In the genomic region with DNA sequence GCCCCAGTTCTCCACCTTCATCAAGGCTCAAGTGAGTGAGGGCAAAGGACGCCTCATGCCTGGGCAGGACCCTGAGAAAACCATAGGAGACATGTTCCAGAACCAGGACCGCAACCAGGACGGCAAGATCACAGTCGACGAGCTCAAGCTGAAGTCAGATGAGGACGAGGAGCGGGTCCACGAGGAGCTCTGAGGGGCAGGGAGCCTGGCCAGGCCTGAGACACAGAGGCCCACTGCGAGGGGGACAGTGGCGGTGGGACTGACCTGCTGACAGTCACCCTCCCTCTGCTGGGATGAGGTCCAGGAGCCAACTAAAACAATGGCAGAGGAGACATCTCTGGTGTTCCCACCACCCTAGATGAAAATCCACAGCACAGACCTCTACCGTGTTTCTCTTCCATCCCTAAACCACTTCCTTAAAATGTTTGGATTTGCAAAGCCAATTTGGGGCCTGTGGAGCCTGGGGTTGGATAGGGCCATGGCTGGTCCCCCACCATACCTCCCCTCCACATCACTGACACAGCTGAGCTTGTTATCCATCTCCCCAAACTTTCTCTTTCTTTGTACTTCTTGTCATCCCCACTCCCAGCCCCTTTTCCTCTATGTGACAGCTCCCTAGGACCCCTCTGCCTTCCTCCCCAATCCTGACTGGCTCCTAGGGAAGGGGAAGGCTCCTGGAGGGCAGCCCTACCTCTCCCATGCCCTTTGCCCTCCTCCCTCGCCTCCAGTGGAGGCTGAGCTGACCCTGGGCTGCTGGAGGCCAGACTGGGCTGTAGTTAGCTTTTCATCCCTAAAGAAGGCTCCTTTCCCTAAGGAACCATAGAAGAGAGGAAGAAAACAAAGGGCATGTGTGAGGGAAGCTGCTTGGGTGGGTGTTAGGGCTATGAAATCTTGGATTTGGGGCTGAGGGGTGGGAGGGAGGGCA, we compare ENCODE assay signal across 1 cellular context.
TF ChIP-seq lines count a peak whose summit lies in the region.

No MANE protein-coding gene starts in this region.

TF ChIP-seq in endothelial cell of umbilical vein, 7 proteins besides CTCF, POLR2A, EP300 and RAD21:
- TF ChIP-seq, protein P1, sequence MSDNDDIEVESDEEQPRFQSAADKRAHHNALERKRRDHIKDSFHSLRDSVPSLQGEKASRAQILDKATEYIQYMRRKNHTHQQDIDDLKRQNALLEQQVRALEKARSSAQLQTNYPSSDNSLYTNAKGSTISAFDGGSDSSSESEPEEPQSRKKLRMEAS (IDR thresholded peaks at IDR 0.05; ENCODE audit: insufficient read depth, insufficient read length), result no peak
- TF ChIP-seq FOS (IDR thresholded peaks at IDR 0.05; ENCODE audit: borderline replicate concordance, insufficient read depth, low read length) (no peak), EZH2 (IDR thresholded peaks at IDR 0.05; ENCODE audit: borderline replicate concordance, low read depth, low read length, severe bottlenecking) (no peak), POLR2AphosphoS5 (IDR thresholded peaks at IDR 0.05; ENCODE audit: insufficient read depth, low read depth, low read length) (no peak), JUN (IDR thresholded peaks at IDR 0.05; ENCODE audit: borderline replicate concordance, insufficient read depth, insufficient read length, low read depth) (no peak), GATA2 (IDR thresholded peaks at IDR 0.05; ENCODE audit: insufficient read depth, insufficient read length, low read depth, low read length) (no peak), MYC (IDR thresholded peaks at IDR 0.05; ENCODE audit: low read depth, low read length) (no peak)
